ENCODE assay signal across 9 cellular contexts in the genomic region with DNA sequence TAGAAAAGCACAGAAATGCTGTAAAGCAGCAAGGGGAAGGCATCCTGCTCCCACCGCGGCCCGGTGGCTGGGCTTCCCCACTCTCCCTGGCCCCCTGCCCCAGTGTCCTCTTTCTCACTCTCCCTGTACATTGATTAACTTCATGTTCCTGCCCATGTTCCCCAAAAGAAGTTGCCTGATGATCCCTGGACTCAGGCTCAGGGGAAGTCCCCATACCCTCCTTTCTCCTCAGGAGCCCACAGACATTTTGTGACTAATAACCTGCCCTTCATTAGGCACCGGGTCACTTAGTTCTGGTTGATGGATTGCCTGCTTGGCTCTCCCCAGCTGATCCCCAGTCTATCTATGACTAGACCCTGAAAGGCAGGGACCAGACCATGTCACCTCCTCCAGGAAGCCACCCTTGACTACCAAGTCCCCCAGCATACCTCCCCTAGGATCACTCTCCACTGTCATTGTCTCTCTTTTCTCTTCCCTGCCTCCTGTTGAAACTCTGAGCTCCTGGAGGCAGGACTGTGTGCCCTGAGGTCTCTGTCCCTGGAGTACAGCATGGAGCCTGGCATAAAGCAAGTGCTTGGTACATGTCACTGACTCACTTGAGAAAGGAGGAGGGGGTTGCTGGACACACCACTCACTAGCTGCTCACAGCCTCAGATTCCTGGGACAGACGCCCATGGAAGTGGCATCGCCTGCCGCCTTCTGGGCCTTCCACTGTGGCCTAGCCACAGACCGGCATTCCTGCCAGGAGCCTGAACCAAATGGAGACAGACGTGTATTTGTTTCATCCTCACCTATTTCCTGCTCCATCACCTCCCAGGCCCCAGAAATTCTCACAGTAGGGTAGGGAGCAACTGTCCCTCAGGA. TPM values are rescaled to one million over a fixed set of nuclear protein-coding genes. Genes with fewer than 3 reads are reported as not detected.
DNase-seq lines count a peak whose midpoint lies in the region; ATAC-seq and TF ChIP-seq lines count a peak whose summit lies in the region.
"Had no signal": no experiment of that assay in that cellular context is flagged by ENCODE, and none has a peak within 500 bp of the region (broad histone marks: within the 10 kb centered on the region; RNA-seq: fewer than 3 reads in every experiment).

No MANE protein-coding gene starts in this region.

- 42 to 54% methylated on average over 8 to 9 of the region's 9 CpGs for WGBS in esophagus squamous epithelium, 2 donors

- H3K4me3 Mint-ChIP-seq in Caco-2 (ENCODE audit: unreplicated experiment) (no peak overlapping the region), osteocyte (ENCODE audit: unreplicated experiment) (no peak overlapping the region)
- H3K4me3 Mint-ChIP-seq: endodermal cell had no signal

- no peaks in the 10 kb centered on the region for H3K27me3 ChIP-seq in Caco-2 (replicated peaks; ENCODE audit: control insufficient read depth, insufficient read depth, low read length)
- no peaks in the 10 kb centered on the region for H3K27me3 ChIP-seq in SJSA1 (replicated peaks)
- H3K27me3 ChIP-seq in esophagus squamous epithelium = no peaks in the 10 kb centered on the region

- H3K9me3 Mint-ChIP-seq in Caco-2 (ENCODE audit: unreplicated experiment) (no peaks in the 10 kb centered on the region), osteocyte (ENCODE audit: unreplicated experiment) (no peaks in the 10 kb centered on the region)

- H3K36me3 ChIP-seq in Caco-2 (ENCODE audit: control insufficient read depth, insufficient read depth, low read length) (no peaks in the 10 kb centered on the region), SJSA1 (no peaks in the 10 kb centered on the region), esophagus squamous epithelium (peaks cover 0 to 5% (median 0%) of the 10 kb centered on the region in 3 donors)

- H3K4me3 ChIP-seq in Caco-2 (ENCODE audit: low read depth, low read length) (no peak overlapping the region), SJSA1 (no peak overlapping the region), esophagus squamous epithelium (peak overlapping the region in 2 of 4 donors; percentile 21 to 31)

- CTCF ChIA-PET in Caco-2 (lab: Charles Lee) = no interaction called here

- no peaks in the 10 kb centered on the region for H3K36me3 Mint-ChIP-seq in Caco-2 (ENCODE audit: insufficient read depth, unreplicated experiment)
- no peaks in the 10 kb centered on the region for H3K36me3 Mint-ChIP-seq in osteocyte (ENCODE audit: unreplicated experiment)

- H3K27ac ChIP-seq in SJSA1 = peak overlapping the region; percentile 98
- H3K27ac ChIP-seq in esophagus squamous epithelium = peak overlapping the region; percentile 86 to 97 (median 94)

- H3K27ac Mint-ChIP-seq in Caco-2 (ENCODE audit: unreplicated experiment) (peak overlapping the region; percentile 43), osteocyte (ENCODE audit: unreplicated experiment) (peak overlapping the region; percentile 97)
- H3K27ac Mint-ChIP-seq: endodermal cell had no signal

- POLR2A ChIA-PET in Caco-2 (lab: Charles Lee) = no interaction called here

- DNase-seq in Caco-2 = no peak
- no peak for DNase-seq in SJSA1 (ENCODE audit: low read depth in 1 of 2, low spot score in 2 of 2)
- DNase-seq in esophagus squamous epithelium (lab: John Stamatoyannopoulos, UW) = no peak
- DNase-seq in osteocyte (ENCODE audit: extremely low spot score, unreplicated experiment) = no peak
- DNase-seq in NCI-H524 (lab: John Stamatoyannopoulos, UW) = no peak
- no peak for DNase-seq in stimulated activated CD4-positive, alpha-beta T cell treated with anti-CD3 and anti-CD28 coated beads, Interleukin-12 subunit alpha, Interleukin-12 subunit beta, amount 100 ng/mL, for 4 hours

- H3K9me3 ChIP-seq in Caco-2 (no peaks in the 10 kb centered on the region), SJSA1 (replicated peaks) (no peaks in the 10 kb centered on the region), esophagus squamous epithelium (no peaks in the 10 kb centered on the region)

- H3K4me1 ChIP-seq in Caco-2 = peaks cover 46% of the 10 kb centered on the region
- H3K4me1 ChIP-seq in SJSA1 (replicated peaks) = peaks cover 61% of the 10 kb centered on the region
- H3K4me1 ChIP-seq in esophagus squamous epithelium = peaks cover 74 to 99% (median 75%) of the 10 kb centered on the region in 3 donors

- ATAC-seq in HG03442 (IDR thresholded peaks at IDR 0.05; ENCODE audit: unreplicated experiment) (no peak), GM21619 (IDR thresholded peaks at IDR 0.05; ENCODE audit: unreplicated experiment) (no peak)

- no TSS peak for BruUV-seq in Caco-2 (replicated peaks; lab: Mats Ljungman, UMichigan)

- TF ChIP-seq POLR2A in esophagus squamous epithelium (IDR thresholded peaks at IDR 0.05) = no peak

- H3K4me1 Mint-ChIP-seq in Caco-2 (ENCODE audit: low read depth, unreplicated experiment) (peaks cover 36% of the 10 kb centered on the region), osteocyte (ENCODE audit: unreplicated experiment) (peaks cover 59% of the 10 kb centered on the region)
- H3K4me1 Mint-ChIP-seq: endodermal cell had no signal

- intact Hi-C loops in Caco-2 (cut with micrococcal nuclease; ENCODE audit: unreplicated experiment) = no loop called here
- intact Hi-C loops in esophagus squamous epithelium (cut with DNase I) = no loop called here

- H3K27me3 Mint-ChIP-seq in Caco-2 (ENCODE audit: insufficient read depth, unreplicated experiment) (no peaks in the 10 kb centered on the region), osteocyte (ENCODE audit: unreplicated experiment) (no peaks in the 10 kb centered on the region)

- TF ChIP-seq CTCF in Caco-2 (IDR thresholded peaks at IDR 0.05; ENCODE audit: insufficient read depth in 1 of 2, low read depth in 1 of 2, low read length in 1 of 2, severe bottlenecking in 1 of 2, unreplicated experiment in 1 of 2) (no peak), esophagus squamous epithelium (IDR thresholded peaks at IDR 0.05) (no peak), osteocyte (IDR thresholded peaks at IDR 0.05) (no peak)

RNA-seq across cellular contexts. Expression of a gene that starts 13.5 kb away (rescaled TPM):
- total RNA-seq in Caco-2 (2022) = 22.9 and 26.1 TPM in 2 replicates
- not detected in 2 replicates for total RNA-seq in SJSA1 (2014; rRNA removed; shearing (Covaris generic))
- total RNA-seq in esophagus squamous epithelium = 100 to 1,000 TPM; 146 to 534 (median 225) TPM
- 0.64 and 0.68 TPM in 2 replicates for total RNA-seq in osteocyte

Comparison
In these comparisons a context has a peak if more than half of its experiments do, and no peak if none do; other contexts are left out.
1. RNA of a gene that starts 13.5 kb away (total RNA-seq): 146 to 534 TPM in esophagus squamous epithelium and 22.9 to 26.1 TPM in Caco-2; 0.64 to 0.68 TPM in osteocyte and not detected in SJSA1; every median in the first group is over 10 times any median in the second.